Comparison of ENCODE assay signal across 2 cellular contexts in the genomic region with DNA sequence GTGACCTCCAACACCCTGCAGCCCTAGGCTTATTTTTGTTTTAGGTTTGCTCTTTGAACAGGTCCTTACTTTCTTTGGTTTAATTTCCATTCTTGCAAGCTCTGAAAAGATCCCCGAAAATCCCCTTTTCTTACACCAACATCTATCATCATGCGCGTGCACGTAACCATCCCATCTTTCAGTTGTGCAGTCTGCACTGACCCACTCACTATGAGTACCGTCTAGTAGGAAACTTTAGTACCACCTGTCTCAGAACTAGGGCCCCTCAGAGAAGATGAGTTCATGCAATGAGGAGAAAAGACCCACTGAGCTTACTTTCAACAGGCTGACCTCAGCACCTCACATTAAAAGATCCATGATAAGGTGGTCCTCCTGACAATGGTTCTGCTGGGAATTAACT.
TF ChIP-seq lines count a peak whose summit lies in the region.

No MANE protein-coding gene starts in this region.

TF ChIP-seq in neural cell, 6 proteins besides CTCF, POLR2A, EP300 and RAD21 (continued from another document):
- TF ChIP-seq, protein P1, sequence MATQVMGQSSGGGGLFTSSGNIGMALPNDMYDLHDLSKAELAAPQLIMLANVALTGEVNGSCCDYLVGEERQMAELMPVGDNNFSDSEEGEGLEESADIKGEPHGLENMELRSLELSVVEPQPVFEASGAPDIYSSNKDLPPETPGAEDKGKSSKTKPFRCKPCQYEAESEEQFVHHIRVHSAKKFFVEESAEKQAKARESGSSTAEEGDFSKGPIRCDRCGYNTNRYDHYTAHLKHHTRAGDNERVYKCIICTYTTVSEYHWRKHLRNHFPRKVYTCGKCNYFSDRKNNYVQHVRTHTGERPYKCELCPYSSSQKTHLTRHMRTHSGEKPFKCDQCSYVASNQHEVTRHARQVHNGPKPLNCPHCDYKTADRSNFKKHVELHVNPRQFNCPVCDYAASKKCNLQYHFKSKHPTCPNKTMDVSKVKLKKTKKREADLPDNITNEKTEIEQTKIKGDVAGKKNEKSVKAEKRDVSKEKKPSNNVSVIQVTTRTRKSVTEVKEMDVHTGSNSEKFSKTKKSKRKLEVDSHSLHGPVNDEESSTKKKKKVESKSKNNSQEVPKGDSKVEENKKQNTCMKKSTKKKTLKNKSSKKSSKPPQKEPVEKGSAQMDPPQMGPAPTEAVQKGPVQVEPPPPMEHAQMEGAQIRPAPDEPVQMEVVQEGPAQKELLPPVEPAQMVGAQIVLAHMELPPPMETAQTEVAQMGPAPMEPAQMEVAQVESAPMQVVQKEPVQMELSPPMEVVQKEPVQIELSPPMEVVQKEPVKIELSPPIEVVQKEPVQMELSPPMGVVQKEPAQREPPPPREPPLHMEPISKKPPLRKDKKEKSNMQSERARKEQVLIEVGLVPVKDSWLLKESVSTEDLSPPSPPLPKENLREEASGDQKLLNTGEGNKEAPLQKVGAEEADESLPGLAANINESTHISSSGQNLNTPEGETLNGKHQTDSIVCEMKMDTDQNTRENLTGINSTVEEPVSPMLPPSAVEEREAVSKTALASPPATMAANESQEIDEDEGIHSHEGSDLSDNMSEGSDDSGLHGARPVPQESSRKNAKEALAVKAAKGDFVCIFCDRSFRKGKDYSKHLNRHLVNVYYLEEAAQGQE (IDR thresholded peaks at IDR 0.05; ENCODE audit: borderline replicate concordance) = no peak
- no peak for TF ChIP-seq TAF1 (IDR thresholded peaks at IDR 0.05; ENCODE audit: low read depth)
- no peak for TF ChIP-seq POLR2AphosphoS5 (IDR thresholded peaks at IDR 0.05)
- TF ChIP-seq EZH2 (IDR thresholded peaks at IDR 0.05; ENCODE audit: borderline replicate concordance, insufficient read depth, low read length, poor library complexity, severe bottlenecking) = no peak
- TF ChIP-seq SMC3 (conservative IDR thresholded peaks at IDR 0.05; ENCODE audit: poor library complexity) = no peak
TF ChIP-seq in neural cell: peak in this region for 0.

TF ChIP-seq in GM23338, 12 proteins besides CTCF, POLR2A, EP300 and RAD21:
- no peak for TF ChIP-seq CREB1 (CRISPR knock-in tag; IDR thresholded peaks at IDR 0.05; ENCODE audit: low read depth)
- TF ChIP-seq ZNF331 (CRISPR knock-in tag; IDR thresholded peaks at IDR 0.05; ENCODE audit: low read depth) = no peak
- TF ChIP-seq ETS1 (IDR thresholded peaks at IDR 0.05) = no peak
- no peak for TF ChIP-seq JUNB (IDR thresholded peaks at IDR 0.05; ENCODE audit: unreplicated experiment)
- no peak for TF ChIP-seq POLR2AphosphoS5 (IDR thresholded peaks at IDR 0.05; ENCODE audit: low read depth)
- no peak for TF ChIP-seq NANOG (IDR thresholded peaks at IDR 0.05; ENCODE audit: borderline replicate concordance)
- no peak for TF ChIP-seq EZH2phosphoT487 (IDR thresholded peaks at IDR 0.05; ENCODE audit: unreplicated experiment)
- no peak for TF ChIP-seq EZH2 (IDR thresholded peaks at IDR 0.05; ENCODE audit: low read depth, unreplicated experiment)
- no peak for TF ChIP-seq ZNF114 (CRISPR knock-in tag; IDR thresholded peaks at IDR 0.05)
- TF ChIP-seq STAT1 (IDR thresholded peaks at IDR 0.05; ENCODE audit: unreplicated experiment) = no peak
- TF ChIP-seq, protein P2, sequence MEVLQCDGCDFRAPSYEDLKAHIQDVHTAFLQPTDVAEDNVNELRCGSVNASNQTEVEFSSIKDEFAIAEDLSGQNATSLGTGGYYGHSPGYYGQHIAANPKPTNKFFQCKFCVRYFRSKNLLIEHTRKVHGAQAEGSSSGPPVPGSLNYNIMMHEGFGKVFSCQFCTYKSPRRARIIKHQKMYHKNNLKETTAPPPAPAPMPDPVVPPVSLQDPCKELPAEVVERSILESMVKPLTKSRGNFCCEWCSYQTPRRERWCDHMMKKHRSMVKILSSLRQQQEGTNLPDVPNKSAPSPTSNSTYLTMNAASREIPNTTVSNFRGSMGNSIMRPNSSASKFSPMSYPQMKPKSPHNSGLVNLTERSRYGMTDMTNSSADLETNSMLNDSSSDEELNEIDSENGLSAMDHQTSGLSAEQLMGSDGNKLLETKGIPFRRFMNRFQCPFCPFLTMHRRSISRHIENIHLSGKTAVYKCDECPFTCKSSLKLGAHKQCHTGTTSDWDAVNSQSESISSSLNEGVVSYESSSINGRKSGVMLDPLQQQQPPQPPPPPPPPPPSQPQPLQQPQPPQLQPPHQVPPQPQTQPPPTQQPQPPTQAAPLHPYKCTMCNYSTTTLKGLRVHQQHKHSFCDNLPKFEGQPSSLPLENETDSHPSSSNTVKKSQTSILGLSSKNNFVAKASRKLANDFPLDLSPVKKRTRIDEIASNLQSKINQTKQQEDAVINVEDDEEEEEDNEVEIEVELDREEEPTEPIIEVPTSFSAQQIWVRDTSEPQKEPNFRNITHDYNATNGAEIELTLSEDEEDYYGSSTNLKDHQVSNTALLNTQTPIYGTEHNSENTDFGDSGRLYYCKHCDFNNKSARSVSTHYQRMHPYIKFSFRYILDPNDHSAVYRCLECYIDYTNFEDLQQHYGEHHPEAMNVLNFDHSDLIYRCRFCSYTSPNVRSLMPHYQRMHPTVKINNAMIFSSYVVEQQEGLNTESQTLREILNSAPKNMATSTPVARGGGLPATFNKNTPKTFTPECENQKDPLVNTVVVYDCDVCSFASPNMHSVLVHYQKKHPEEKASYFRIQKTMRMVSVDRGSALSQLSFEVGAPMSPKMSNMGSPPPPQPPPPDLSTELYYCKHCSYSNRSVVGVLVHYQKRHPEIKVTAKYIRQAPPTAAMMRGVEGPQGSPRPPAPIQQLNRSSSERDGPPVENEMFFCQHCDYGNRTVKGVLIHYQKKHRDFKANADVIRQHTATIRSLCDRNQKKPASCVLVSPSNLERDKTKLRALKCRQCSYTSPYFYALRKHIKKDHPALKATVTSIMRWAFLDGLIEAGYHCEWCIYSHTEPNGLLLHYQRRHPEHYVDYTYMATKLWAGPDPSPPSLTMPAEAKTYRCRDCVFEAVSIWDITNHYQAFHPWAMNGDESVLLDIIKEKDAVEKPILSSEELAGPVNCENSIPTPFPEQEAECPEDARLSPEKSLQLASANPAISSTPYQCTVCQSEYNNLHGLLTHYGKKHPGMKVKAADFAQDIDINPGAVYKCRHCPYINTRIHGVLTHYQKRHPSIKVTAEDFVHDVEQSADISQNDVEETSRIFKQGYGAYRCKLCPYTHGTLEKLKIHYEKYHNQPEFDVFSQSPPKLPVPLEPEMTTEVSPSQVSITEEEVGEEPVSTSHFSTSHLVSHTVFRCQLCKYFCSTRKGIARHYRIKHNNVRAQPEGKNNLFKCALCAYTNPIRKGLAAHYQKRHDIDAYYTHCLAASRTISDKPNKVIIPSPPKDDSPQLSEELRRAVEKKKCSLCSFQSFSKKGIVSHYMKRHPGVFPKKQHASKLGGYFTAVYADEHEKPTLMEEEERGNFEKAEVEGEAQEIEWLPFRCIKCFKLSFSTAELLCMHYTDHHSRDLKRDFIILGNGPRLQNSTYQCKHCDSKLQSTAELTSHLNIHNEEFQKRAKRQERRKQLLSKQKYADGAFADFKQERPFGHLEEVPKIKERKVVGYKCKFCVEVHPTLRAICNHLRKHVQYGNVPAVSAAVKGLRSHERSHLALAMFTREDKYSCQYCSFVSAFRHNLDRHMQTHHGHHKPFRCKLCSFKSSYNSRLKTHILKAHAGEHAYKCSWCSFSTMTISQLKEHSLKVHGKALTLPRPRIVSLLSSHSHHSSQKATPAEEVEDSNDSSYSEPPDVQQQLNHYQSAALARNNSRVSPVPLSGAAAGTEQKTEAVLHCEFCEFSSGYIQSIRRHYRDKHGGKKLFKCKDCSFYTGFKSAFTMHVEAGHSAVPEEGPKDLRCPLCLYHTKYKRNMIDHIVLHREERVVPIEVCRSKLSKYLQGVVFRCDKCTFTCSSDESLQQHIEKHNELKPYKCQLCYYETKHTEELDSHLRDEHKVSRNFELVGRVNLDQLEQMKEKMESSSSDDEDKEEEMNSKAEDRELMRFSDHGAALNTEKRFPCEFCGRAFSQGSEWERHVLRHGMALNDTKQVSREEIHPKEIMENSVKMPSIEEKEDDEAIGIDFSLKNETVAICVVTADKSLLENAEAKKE (CRISPR knock-in tag; IDR thresholded peaks at IDR 0.05) = no peak
- TF ChIP-seq, protein P1 (IDR thresholded peaks at IDR 0.05; ENCODE audit: unreplicated experiment) = no peak
